8 cellular contexts compared by ENCODE assay signal in genomic region chr13:36297600-36298338, GRCh38.
A peak's percentile ranks its signal among the peaks of the same experiment; 100 is the strongest.
DNase-seq lines count a peak whose midpoint lies in the region; FAIRE-seq and TF ChIP-seq lines count a peak whose summit lies in the region.

TSS of gene CCDC169 (minus strand) at chr13:36297814. CDS start at chr13:36297719, 95 bp downstream.

- DNase-seq in COLO668 (lab: John Stamatoyannopoulos, UW; ENCODE audit: unreplicated experiment): peak; percentile 83
- DNase-seq in H54 (ENCODE audit: insufficient read length, low spot score): peak; percentile 39
- DNase-seq in NCI-H2171 treated with DMSO at 0.1 percent for 48 hours (lab: John Stamatoyannopoulos, UW): peak; percentile 32
- DNase-seq in activated CD4-positive, alpha-beta T cell treated with anti-CD3 and anti-CD28 coated beads, Interleukin-2, amount 50 U/mL, for 1 hour: peak; percentile 50
- DNase-seq in dedifferentiated amniotic fluid mesenchymal stem cell (ENCODE audit: extremely low spot score): peak; percentile 67
- DNase-seq in left kidney (ENCODE audit: low read depth, low spot score): peak; percentile 94
- DNase-seq in stimulated activated CD4-positive, alpha-beta T cell treated with anti-CD3 and anti-CD28 coated beads, Interleukin-1b, Interleukin-23, amount 100 ng/mL, for 48 hours: peak; percentile 69
- no peak for DNase-seq in HuH-7.5 (ENCODE audit: low spot score)

- peak; percentile 78 for TF ChIP-seq POLR2A in H54 (IDR thresholded peaks at IDR 0.05; ENCODE audit: low read depth, low read length)

- FAIRE-seq in H54 (lab: Jason Lieb, UNC): no peak
